In the genomic region with DNA sequence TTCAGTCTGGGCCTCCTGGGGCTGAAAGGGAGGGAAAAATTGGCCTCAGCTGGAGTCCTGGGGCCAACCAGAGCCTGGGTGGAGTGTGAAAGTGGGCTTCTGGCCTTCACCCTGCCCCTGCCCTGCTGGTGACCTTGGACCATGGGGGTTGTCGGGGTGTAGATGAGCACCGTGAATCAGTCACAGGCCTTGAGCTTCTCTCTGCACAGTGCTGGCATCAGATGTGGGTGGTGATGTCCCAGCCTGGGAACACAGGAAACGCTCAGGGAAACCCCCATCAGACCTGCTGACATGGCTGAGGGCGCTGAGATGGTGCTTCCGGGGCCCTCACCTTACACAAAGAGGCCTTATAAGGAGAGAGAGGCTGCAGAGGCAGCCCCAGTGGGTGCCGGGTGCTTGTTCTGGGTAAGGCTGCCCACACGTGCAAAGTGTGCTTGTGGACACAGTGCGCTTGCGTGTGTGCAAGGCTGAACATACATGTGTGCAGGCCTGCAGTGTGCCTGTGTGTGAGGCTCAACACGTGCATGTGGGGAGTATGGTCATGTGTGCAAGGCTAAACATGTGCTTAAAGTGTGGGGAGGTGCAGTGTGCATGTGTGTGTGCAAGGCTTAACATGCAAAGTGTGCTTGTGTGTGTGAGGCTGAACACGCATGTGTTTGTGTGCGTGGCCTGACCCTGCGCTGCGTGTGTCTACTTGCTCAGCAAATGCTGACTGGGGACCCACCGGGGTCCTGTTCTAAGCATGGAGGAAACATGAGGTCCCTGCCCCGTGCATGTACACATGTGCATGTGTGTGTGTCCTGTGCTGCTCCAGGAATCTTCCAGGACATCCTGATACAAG, we compare ENCODE assay signal across 8 cellular contexts. TPM values are rescaled to one million over a fixed set of nuclear protein-coding genes. Genes with fewer than 3 reads are reported as not detected.
A peak's percentile ranks its signal among the peaks of the same experiment; 100 is the strongest.
DNase-seq lines count a peak whose midpoint lies in the region; ATAC-seq lines count a peak whose summit lies in the region.

No MANE protein-coding gene starts in this region.

- peak overlapping the region; percentile 91 for H3K27ac Mint-ChIP-seq in activated T-helper 1 cell treated with anti-CD3 and anti-CD28 coated beads, Interleukin-12 subunit alpha, Interleukin-12 subunit beta, Interleukin-2, Interleukin-4 antibody, amounts not matched to agents 30 ng/mL and 10 ng/mL and 1 ng/mL, durations not matched to agents 14 hours and 24 hours and 36 hours

- H4K20me1 ChIP-seq in BLaER1 treated with 17β-estradiol and CSF1 and Interleukin-3, amounts not matched to agents 10 nM and 100 nM, result peaks cover 52 to 92% (median 79%) of the 10 kb centered on the region in 11 experiments

- 62% methylated on average over 16 of the region's 16 CpGs for WGBS in right cardiac atrium

- peaks cover 34% of the 10 kb centered on the region for H3K4me1 Mint-ChIP-seq in activated T-helper 1 cell treated with anti-CD3 and anti-CD28 coated beads, Interleukin-12 subunit alpha, Interleukin-12 subunit beta, Interleukin-2, Interleukin-4 antibody, amounts not matched to agents 30 ng/mL and 10 ng/mL and 1 ng/mL, durations not matched to agents 14 hours and 24 hours and 36 hours (ENCODE audit: low read depth)

- H3K27me3 ChIP-seq in BLaER1 treated with 17β-estradiol and CSF1 and Interleukin-3, amounts not matched to agents 10 nM and 100 nM, result no peaks in the 10 kb centered on the region
- no peaks in the 10 kb centered on the region for H3K27me3 ChIP-seq in right cardiac atrium (ENCODE audit: control insufficient read depth, insufficient read depth)

- peaks cover 34% of the 10 kb centered on the region for H3K36me3 Mint-ChIP-seq in activated T-helper 1 cell treated with anti-CD3 and anti-CD28 coated beads, Interleukin-12 subunit alpha, Interleukin-12 subunit beta, Interleukin-2, Interleukin-4 antibody, amounts not matched to agents 30 ng/mL and 10 ng/mL and 1 ng/mL, durations not matched to agents 14 hours and 24 hours and 36 hours (ENCODE audit: low read depth)

- H3K9me3 Mint-ChIP-seq in activated T-helper 1 cell treated with anti-CD3 and anti-CD28 coated beads, Interleukin-12 subunit alpha, Interleukin-12 subunit beta, Interleukin-2, Interleukin-4 antibody, amounts not matched to agents 30 ng/mL and 10 ng/mL and 1 ng/mL, durations not matched to agents 14 hours and 24 hours and 36 hours, result no peaks in the 10 kb centered on the region

- H3K27me3 Mint-ChIP-seq in activated T-helper 1 cell treated with anti-CD3 and anti-CD28 coated beads, Interleukin-12 subunit alpha, Interleukin-12 subunit beta, Interleukin-2, Interleukin-4 antibody, amounts not matched to agents 30 ng/mL and 10 ng/mL and 1 ng/mL, durations not matched to agents 14 hours and 24 hours and 36 hours (ENCODE audit: insufficient read depth), result no peaks in the 10 kb centered on the region

- peaks cover 41 to 96% (median 89%) of the 10 kb centered on the region in 10 experiments for H3K4me1 ChIP-seq in BLaER1 treated with 17β-estradiol and CSF1 and Interleukin-3, amounts not matched to agents 10 nM and 100 nM
- peaks cover 19% of the 10 kb centered on the region for H3K4me1 ChIP-seq in right cardiac atrium (ENCODE audit: control insufficient read depth, insufficient read depth, low read length)

- peak overlapping the region; percentile 70 to 96 (median 94) for H3K27ac ChIP-seq in BLaER1 treated with 17β-estradiol and CSF1 and Interleukin-3, amounts not matched to agents 10 nM and 100 nM
- H3K27ac ChIP-seq in right cardiac atrium (ENCODE audit: low read length), result peak overlapping the region; percentile 97

- H3K9me3 ChIP-seq in BLaER1 treated with 17β-estradiol and CSF1 and Interleukin-3, amounts not matched to agents 10 nM and 100 nM (replicated peaks in 1 of 11), result no peaks in the 10 kb centered on the region
- H3K9me3 ChIP-seq in right cardiac atrium (ENCODE audit: control insufficient read depth, low read length), result no peaks in the 10 kb centered on the region

- H3K4me3 Mint-ChIP-seq in activated T-helper 1 cell treated with anti-CD3 and anti-CD28 coated beads, Interleukin-12 subunit alpha, Interleukin-12 subunit beta, Interleukin-2, Interleukin-4 antibody, amounts not matched to agents 30 ng/mL and 10 ng/mL and 1 ng/mL, durations not matched to agents 14 hours and 24 hours and 36 hours, result peak overlapping the region; percentile 86

- peak; percentile 69 for ATAC-seq in GM21390 (IDR thresholded peaks at IDR 0.05; ENCODE audit: unreplicated experiment)
- ATAC-seq in right cardiac atrium, result peak; percentile 2 to 3

- peak overlapping the region; percentile 35 to 76 (median 58) for H3K4me3 ChIP-seq in BLaER1 treated with 17β-estradiol and CSF1 and Interleukin-3, amounts not matched to agents 10 nM and 100 nM
- H3K4me3 ChIP-seq in Jurkat, Clone E6-1 (ENCODE audit: low read length), result peak overlapping the region; percentile 48
- no peak overlapping the region for H3K4me3 ChIP-seq in right cardiac atrium (ENCODE audit: low read length)

- H3K36me3 ChIP-seq in BLaER1 treated with 17β-estradiol and CSF1 and Interleukin-3, amounts not matched to agents 10 nM and 100 nM, result peaks cover 38 to 79% (median 68%) of the 10 kb centered on the region in 11 experiments

- intact Hi-C loops in activated T-helper 1 cell treated with anti-CD3 and anti-CD28 coated beads, Interleukin-12 subunit alpha, Interleukin-12 subunit beta, Interleukin-2, Interleukin-4 antibody, amounts not matched to agents 30 ng/mL and 10 ng/mL and 1 ng/mL, durations not matched to agents 14 hours and 24 hours and 36 hours (cut with micrococcal nuclease), result loop anchor here (1.0 to 2.0 kb wide), 6 partner anchors 11 to 178 kb away; partner anchors contain the start of genes BUD31, CPSF4, PDAP1 and PTCD1
- intact Hi-C loops in right cardiac atrium (cut with DNase I), result no loop called here

- DNase-seq in Jurkat, Clone E6-1 (ENCODE audit: low read depth, low spot score), result peak; percentile 83
- peak; percentile 89 for DNase-seq in activated T-helper 1 cell treated with anti-CD3 and anti-CD28 coated beads, Interleukin-12 subunit alpha, Interleukin-12 subunit beta, Interleukin-2, Interleukin-4 antibody, amounts not matched to agents 30 ng/mL and 10 ng/mL and 1 ng/mL, durations not matched to agents 14 hours and 24 hours and 36 hours (ENCODE audit: low spot score)
- DNase-seq in right cardiac atrium (peak in 2 of 3 donors; percentile 64 to 68), NCI-H748 (lab: John Stamatoyannopoulos, UW; ENCODE audit: unreplicated experiment) (no peak), NCI-H1417 treated with DMSO at 0.1 percent for 48 hours (lab: John Stamatoyannopoulos, UW) (no peak)
- DNase-seq in stimulated activated CD4-positive, alpha-beta T cell treated with anti-CD3 and anti-CD28 coated beads, TNF-alpha, amount 100 ng/mL, for 48 hours (ENCODE audit: low read depth in 3 of 3), result peak; percentile 70 to 92 (median 79)

- H3K9ac ChIP-seq in BLaER1 treated with 17β-estradiol and CSF1 and Interleukin-3, amounts not matched to agents 10 nM and 100 nM, result peak overlapping the region; percentile 69 to 91 (median 85)

- peak overlapping the region; percentile 81 to 100 (median 97) for H3K4me2 ChIP-seq in BLaER1 treated with 17β-estradiol and CSF1 and Interleukin-3, amounts not matched to agents 10 nM and 100 nM

RNA-seq across cellular contexts. Expression of gene ARPC1B, which starts 6.5 kb away (rescaled TPM):
- 235 TPM for polyA plus RNA-seq in Jurkat, Clone E6-1 (2012; ENCODE audit: insufficient read depth, insufficient read length)
- total RNA-seq in activated T-helper 1 cell treated with anti-CD3 and anti-CD28 coated beads, Interleukin-12 subunit alpha, Interleukin-12 subunit beta, Interleukin-2, Interleukin-4 antibody, amounts not matched to agents 30 ng/mL and 10 ng/mL and 1 ng/mL, durations not matched to agents 14 hours and 24 hours and 36 hours, result 254 and 256 TPM in 2 replicates
- total RNA-seq in right cardiac atrium, result 10 to 100 TPM; 35.5 to 65.1 (median 56.6) TPM
- 52.9 TPM for polyA plus RNA-seq in right cardiac atrium

RNA-seq across cellular contexts. Expression of gene PDAP1, which starts 27.4 kb away (rescaled TPM):
- 281 TPM for polyA plus RNA-seq in Jurkat, Clone E6-1 (2012; ENCODE audit: insufficient read depth, insufficient read length)
- 160 and 162 TPM in 2 replicates for total RNA-seq in activated T-helper 1 cell treated with anti-CD3 and anti-CD28 coated beads, Interleukin-12 subunit alpha, Interleukin-12 subunit beta, Interleukin-2, Interleukin-4 antibody, amounts not matched to agents 30 ng/mL and 10 ng/mL and 1 ng/mL, durations not matched to agents 14 hours and 24 hours and 36 hours
- 10 to 100 TPM; 85.9 to 95.9 (median 90.1) TPM for total RNA-seq in right cardiac atrium
- 167 TPM for polyA plus RNA-seq in right cardiac atrium

RNA-seq across cellular contexts. Expression of gene BUD31, which starts 27.7 kb away (rescaled TPM):
- polyA plus RNA-seq in Jurkat, Clone E6-1 (2012; ENCODE audit: insufficient read depth, insufficient read length), result 165 TPM
- 132 and 145 TPM in 2 replicates for total RNA-seq in activated T-helper 1 cell treated with anti-CD3 and anti-CD28 coated beads, Interleukin-12 subunit alpha, Interleukin-12 subunit beta, Interleukin-2, Interleukin-4 antibody, amounts not matched to agents 30 ng/mL and 10 ng/mL and 1 ng/mL, durations not matched to agents 14 hours and 24 hours and 36 hours
- total RNA-seq in right cardiac atrium, result 10 to 100 TPM; 37.8 to 53.6 (median 44.0) TPM
- 65.1 TPM for polyA plus RNA-seq in right cardiac atrium

RNA-seq across cellular contexts. Expression of gene ARPC1A, which starts 55.3 kb away (rescaled TPM):
- 77.9 TPM for polyA plus RNA-seq in Jurkat, Clone E6-1 (2012; ENCODE audit: insufficient read depth, insufficient read length)
- total RNA-seq in activated T-helper 1 cell treated with anti-CD3 and anti-CD28 coated beads, Interleukin-12 subunit alpha, Interleukin-12 subunit beta, Interleukin-2, Interleukin-4 antibody, amounts not matched to agents 30 ng/mL and 10 ng/mL and 1 ng/mL, durations not matched to agents 14 hours and 24 hours and 36 hours, result 72.4 and 75.9 TPM in 2 replicates
- 100 to 1,000 TPM; 106 to 126 (median 121) TPM for total RNA-seq in right cardiac atrium
- polyA plus RNA-seq in right cardiac atrium, result 148 TPM

RNA-seq across cellular contexts. Expression of gene PTCD1, which starts 57.6 kb away (rescaled TPM):
- 11.7 TPM for polyA plus RNA-seq in Jurkat, Clone E6-1 (2012; ENCODE audit: insufficient read depth, insufficient read length)
- 13.7 and 16.0 TPM in 2 replicates for total RNA-seq in activated T-helper 1 cell treated with anti-CD3 and anti-CD28 coated beads, Interleukin-12 subunit alpha, Interleukin-12 subunit beta, Interleukin-2, Interleukin-4 antibody, amounts not matched to agents 30 ng/mL and 10 ng/mL and 1 ng/mL, durations not matched to agents 14 hours and 24 hours and 36 hours
- 1 to 10 TPM; 3.1 to 4.4 (median 3.2) TPM for total RNA-seq in right cardiac atrium
- polyA plus RNA-seq in right cardiac atrium, result 3.0 TPM

Comparison
In these comparisons a context has a peak if more than half of its experiments do, and no peak if none do; other contexts are left out.
1. DNase-seq: peak in Jurkat, Clone E6-1 (single experiment), activated T-helper 1 cell treated with anti-CD3 and anti-CD28 coated beads, Interleukin-12 subunit alpha, Interleukin-12 subunit beta, Interleukin-2, Interleukin-4 antibody, amounts not matched to agents 30 ng/mL and 10 ng/mL and 1 ng/mL, durations not matched to agents 14 hours and 24 hours and 36 hours (single experiment), right cardiac atrium (2 of 3) and stimulated activated CD4-positive, alpha-beta T cell treated with anti-CD3 and anti-CD28 coated beads, TNF-alpha, amount 100 ng/mL, for 48 hours (3 of 3); none in NCI-H748 (single experiment) and NCI-H1417 treated with DMSO at 0.1 percent for 48 hours (single experiment).